23 cellular contexts compared by ENCODE assay signal in the genomic region with DNA sequence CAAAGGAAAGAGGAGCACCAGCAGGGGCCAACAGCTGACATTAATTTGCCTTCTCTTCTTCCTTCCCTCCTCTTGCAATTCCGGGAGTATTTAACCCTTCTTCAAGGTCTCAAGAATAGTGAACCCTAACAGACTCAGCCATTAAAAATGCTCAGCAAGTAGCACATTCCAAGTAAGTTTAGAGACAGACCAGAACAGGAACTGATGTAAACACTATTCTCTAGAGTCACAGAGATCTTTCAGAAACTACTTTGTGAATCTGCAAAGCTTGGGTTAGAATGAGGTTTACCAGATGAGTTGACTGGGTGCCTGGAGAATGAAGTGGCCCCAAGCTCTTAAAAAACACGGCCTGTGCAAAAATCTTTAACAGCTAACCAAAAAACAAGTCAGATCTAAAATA. TPM values are rescaled to one million over a fixed set of nuclear protein-coding genes. Genes with fewer than 3 reads are reported as not detected.
DNase-seq lines count a peak whose midpoint lies in the region; ATAC-seq and TF ChIP-seq lines count a peak whose summit lies in the region.
"Had no signal": no experiment of that assay in that cellular context is flagged by ENCODE, and none has a peak within 500 bp of the region (broad histone marks: within the 10 kb centered on the region; RNA-seq: fewer than 3 reads in every experiment).

No MANE protein-coding gene starts in this region.

- H3K27ac ChIP-seq in SK-N-SH (ENCODE audit: low read depth in 2 of 2, low read length in 1 of 2) (peak overlapping the region; percentile 3 to 68; a peak in 3 of 4 replicates), coronary artery (peak overlapping the region in 1 of 2 donors; percentile 10)
- H3K27ac ChIP-seq: foreskin keratinocyte, vagina, VCaP had no signal

- 66% methylated on average over 2 of the region's 2 CpGs for whole genome bisulfite sequencing in SK-N-SH (ENCODE audit: low lambda C conversion rate)

- peak in 1 of 2 experiments; percentile 31; a peak in 1 of 4 replicates for TF ChIP-seq EP300 in SK-N-SH (IDR thresholded peaks at IDR 0.05; ENCODE audit: borderline replicate concordance in 1 of 2, low read depth in 1 of 2, low read length in 1 of 2)

- H3K27me3 Mint-ChIP-seq in osteocyte (ENCODE audit: unreplicated experiment), result no peaks in the 10 kb centered on the region
- H3K27me3 Mint-ChIP-seq: activated naive CD8-positive, alpha-beta T cell treated with anti-CD3 and anti-CD28 coated beads, Interleukin-2, amount 50 U/mL, for 24 hours; central memory CD8-positive, alpha-beta T cell; stimulated activated naive B cell treated with anti-CD40 and anti-IgM and Interleukin-4, amounts not matched to agents 10 μg/mL and 1 μg/mL and 100 μg/mL, for 72 hours had no signal

- no peak overlapping the region for H2AFZ ChIP-seq in SK-N-SH (ENCODE audit: low read depth)

- no peak for TF ChIP-seq RAD21 in SK-N-SH (IDR thresholded peaks at IDR 0.05; ENCODE audit: low read length)

- peak overlapping the region; percentile 10; the same call in 1 of the 2 replicates for H3K4me2 ChIP-seq in SK-N-SH

- H3K4me1 ChIP-seq in SK-N-SH (ENCODE audit: control insufficient read depth in 1 of 2, insufficient read depth in 2 of 2, low read depth in 1 of 2, low read length in 1 of 2), result peaks cover 41 to 47% of the 10 kb centered on the region in 2 experiments

- peak; percentile 76 for DNase-seq in AG10803 (ENCODE audit: low read depth)
- DNase-seq in SK-N-SH, result no peak
- DNase-seq in fibroblast of mammary gland (ENCODE audit: low read depth), result peak; percentile 70
- no peak for DNase-seq in osteocyte (ENCODE audit: extremely low spot score, unreplicated experiment)
- DNase-seq in DMS53 treated with DMSO at 0.1 percent for 48 hours (lab: John Stamatoyannopoulos, UW; ENCODE audit: unreplicated experiment), result no peak
- DNase-seq in coronary artery (ENCODE audit: low spot score), result no peak
- DNase-seq in CD1c-positive myeloid dendritic cell (ENCODE audit: extremely low spot score), result no peak
- DNase-seq: activated CD8-positive, alpha-beta T cell treated with anti-CD3 and anti-CD28 coated beads, Interleukin-2, amount 10 ng/mL, durations not matched to agents 7 days and 5 days; activated naive CD8-positive, alpha-beta T cell treated with anti-CD3 and anti-CD28 coated beads, Interleukin-2, amount 50 U/mL, for 24 hours; AML-193; COR-L47; foreskin keratinocyte; mesendoderm; NCI-H1417; NCI-H2171; Right ventricle myocardium superior; stimulated activated naive B cell treated with anti-CD40 and anti-IgM and Interleukin-4, amounts not matched to agents 10 μg/mL and 1 μg/mL and 100 μg/mL, for 72 hours had no signal

- no peaks in the 10 kb centered on the region for H4K20me1 ChIP-seq in SK-N-SH (ENCODE audit: insufficient read depth)

- H3K36me3 Mint-ChIP-seq in osteocyte (ENCODE audit: unreplicated experiment), result peaks cover 39% of the 10 kb centered on the region

- H3K9me3 Mint-ChIP-seq in osteocyte (ENCODE audit: unreplicated experiment), result no peaks in the 10 kb centered on the region
- H3K9me3 Mint-ChIP-seq: activated naive CD8-positive, alpha-beta T cell treated with anti-CD3 and anti-CD28 coated beads, Interleukin-2, amount 50 U/mL, for 24 hours; central memory CD8-positive, alpha-beta T cell; neural crest cell; stimulated activated naive B cell treated with anti-CD40 and anti-IgM and Interleukin-4, amounts not matched to agents 10 μg/mL and 1 μg/mL and 100 μg/mL, for 72 hours had no signal

- H3F3A ChIP-seq in SK-N-SH (replicated peaks; ENCODE audit: insufficient read depth), result peaks cover 32% of the 10 kb centered on the region

- H3K9ac ChIP-seq in SK-N-SH, result no peak overlapping the region

- CTCF ChIA-PET in SK-N-SH (lab: Yijun Ruan, JAX), result interaction anchor here (0.6 to 1.8 kb wide), 6 partner anchors 12 to 387 kb away, joined by 3 to 5 read pairs (median 3); no protein-coding TSS in a partner anchor

- no peak for ATAC-seq in HG02970 (IDR thresholded peaks at IDR 0.05; ENCODE audit: low FRiP score, unreplicated experiment)
- ATAC-seq: activated CD8-positive, alpha-beta T cell treated with anti-CD3 and anti-CD28 coated beads, Interleukin-2, amount 10 ng/mL, durations not matched to agents 7 days and 5 days; activated naive CD8-positive, alpha-beta T cell treated with anti-CD3 and anti-CD28 coated beads, Interleukin-2, amount 50 U/mL, for 24 hours; foreskin keratinocyte; GM12878; stimulated activated naive B cell treated with anti-CD40 and anti-IgM and Interleukin-4, amounts not matched to agents 10 μg/mL and 1 μg/mL and 100 μg/mL, for 72 hours had no signal

- H3K4me3 ChIP-seq in AG10803 (ENCODE audit: low read length) (no peak overlapping the region), SK-N-SH (ENCODE audit: low read depth in 2 of 2, low read length in 1 of 2) (no peak overlapping the region), fibroblast of mammary gland (ENCODE audit: control insufficient read depth, low read depth, low read length) (no peak overlapping the region), coronary artery (no peak overlapping the region)
- H3K4me3 ChIP-seq: GM12878, vagina had no signal

- H3K9me3 ChIP-seq in SK-N-SH, result no peaks in the 10 kb centered on the region
- H3K9me3 ChIP-seq: vagina had no signal

- H3K27me3 ChIP-seq in SK-N-SH (ENCODE audit: insufficient read depth), result no peaks in the 10 kb centered on the region
- H3K27me3 ChIP-seq: foreskin keratinocyte, vagina had no signal

- no peak overlapping the region for H3K4me3 Mint-ChIP-seq in osteocyte (ENCODE audit: unreplicated experiment)
- H3K4me3 Mint-ChIP-seq: activated CD8-positive, alpha-beta T cell treated with anti-CD3 and anti-CD28 coated beads, Interleukin-2, amount 10 ng/mL, durations not matched to agents 7 days and 5 days; activated naive CD8-positive, alpha-beta T cell treated with anti-CD3 and anti-CD28 coated beads, Interleukin-2, amount 50 U/mL, for 24 hours; central memory CD8-positive, alpha-beta T cell; neural crest cell; stimulated activated naive B cell treated with anti-CD40 and anti-IgM and Interleukin-4, amounts not matched to agents 10 μg/mL and 1 μg/mL and 100 μg/mL, for 72 hours had no signal

- POLR2A ChIA-PET in SK-N-SH (lab: Yijun Ruan, JAX), result interaction anchor here (1.0 kb wide), 1 partner anchor 65 kb away, joined by 3 read pairs; no protein-coding TSS in a partner anchor

- peaks cover 78% of the 10 kb centered on the region for H3K4me1 Mint-ChIP-seq in osteocyte (ENCODE audit: unreplicated experiment)

- TF ChIP-seq CTCF in AG10803 (conservative IDR thresholded peaks at IDR 0.05; ENCODE audit: low read length), result no peak
- no peak for TF ChIP-seq CTCF in SK-N-SH (IDR thresholded peaks at IDR 0.05)
- TF ChIP-seq CTCF in fibroblast of mammary gland (conservative IDR thresholded peaks at IDR 0.05; ENCODE audit: control insufficient read depth, insufficient read depth, low read depth, low read length), result no peak
- no peak for TF ChIP-seq CTCF in osteocyte (IDR thresholded peaks at IDR 0.05)
- TF ChIP-seq CTCF in coronary artery (IDR thresholded peaks at IDR 0.05), result no peak

- peaks cover 74% of the 10 kb centered on the region for H3K79me2 ChIP-seq in SK-N-SH (ENCODE audit: insufficient read depth)

- H3K36me3 ChIP-seq in SK-N-SH (replicated peaks in 1 of 2; ENCODE audit: control insufficient read depth in 1 of 2, insufficient read depth in 2 of 2, low read length in 1 of 2), result peaks cover 15 to 28% of the 10 kb centered on the region in 2 experiments

- H3K9me2 ChIP-seq in SK-N-SH, result no peaks in the 10 kb centered on the region

- H3K27ac Mint-ChIP-seq in osteocyte (ENCODE audit: unreplicated experiment), result peak overlapping the region; percentile 78
- H3K27ac Mint-ChIP-seq: activated CD8-positive, alpha-beta T cell treated with anti-CD3 and anti-CD28 coated beads, Interleukin-2, amount 10 ng/mL, durations not matched to agents 7 days and 5 days; activated naive CD8-positive, alpha-beta T cell treated with anti-CD3 and anti-CD28 coated beads, Interleukin-2, amount 50 U/mL, for 24 hours; stimulated activated naive B cell treated with anti-CD40 and anti-IgM and Interleukin-4, amounts not matched to agents 10 μg/mL and 1 μg/mL and 100 μg/mL, for 72 hours had no signal

TF ChIP-seq in SK-N-SH, 30 proteins besides CTCF, POLR2A, EP300 and RAD21 (continues in another document):
- TF ChIP-seq, protein P1, sequence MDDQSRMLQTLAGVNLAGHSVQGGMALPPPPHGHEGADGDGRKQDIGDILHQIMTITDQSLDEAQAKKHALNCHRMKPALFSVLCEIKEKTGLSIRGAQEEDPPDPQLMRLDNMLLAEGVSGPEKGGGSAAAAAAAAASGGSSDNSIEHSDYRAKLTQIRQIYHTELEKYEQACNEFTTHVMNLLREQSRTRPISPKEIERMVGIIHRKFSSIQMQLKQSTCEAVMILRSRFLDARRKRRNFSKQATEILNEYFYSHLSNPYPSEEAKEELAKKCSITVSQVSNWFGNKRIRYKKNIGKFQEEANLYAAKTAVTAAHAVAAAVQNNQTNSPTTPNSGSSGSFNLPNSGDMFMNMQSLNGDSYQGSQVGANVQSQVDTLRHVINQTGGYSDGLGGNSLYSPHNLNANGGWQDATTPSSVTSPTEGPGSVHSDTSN (IDR thresholded peaks at IDR 0.05), result peak; percentile 52
- TF ChIP-seq NFIC (IDR thresholded peaks at IDR 0.05; ENCODE audit: borderline replicate concordance), result no peak
- TF ChIP-seq RCOR1 (IDR thresholded peaks at IDR 0.05; ENCODE audit: low read length), result no peak
- no peak for TF ChIP-seq GABPA (IDR thresholded peaks at IDR 0.05; ENCODE audit: low read depth)
- 0 out of 2 replicates have a peak, but pooled peaks have one; percentile 39 for TF ChIP-seq FOSL2 (IDR thresholded peaks at IDR 0.05; ENCODE audit: borderline replicate concordance, low read depth)
- no peak for TF ChIP-seq MXI1 (IDR thresholded peaks at IDR 0.05; ENCODE audit: low read depth, low read length)
- TF ChIP-seq JUND (IDR thresholded peaks at IDR 0.05), result peak; percentile 54
- TF ChIP-seq NRF1 (IDR thresholded peaks at IDR 0.05; ENCODE audit: low read depth, low read length), result no peak
- no peak for TF ChIP-seq RXRA (IDR thresholded peaks at IDR 0.05; ENCODE audit: borderline replicate concordance, low read depth)
- peak; percentile 49; the same call in 1 of the 2 replicates for TF ChIP-seq TEAD4 (IDR thresholded peaks at IDR 0.05; ENCODE audit: borderline replicate concordance, insufficient read depth)
- TF ChIP-seq MEF2A (IDR thresholded peaks at IDR 0.05; ENCODE audit: borderline replicate concordance, low read depth), result no peak

RNA-seq across cellular contexts. Expression of a gene that starts 50.9 kb away (rescaled TPM):
- polyA plus RNA-seq in SK-N-SH (2012; rRNA removed), result 24.0 and 30.7 TPM in 2 replicates
- polyA plus RNA-seq in SK-N-SH (2012; cell fraction: cytosol; rRNA removed), result 26.9 and 29.1 TPM in 2 replicates
- polyA plus RNA-seq in SK-N-SH (2012; cell fraction: nucleus; rRNA removed), result 24.0 and 32.4 TPM in 2 replicates
- total RNA-seq in osteocyte, result 72.0 and 73.5 TPM in 2 replicates

Comparison
In these comparisons a context has a peak if more than half of its experiments do, and no peak if none do; other contexts are left out.
1. DNase-seq: peak in AG10803 (single experiment) and fibroblast of mammary gland (single experiment); none in SK-N-SH (single experiment), osteocyte (single experiment), DMS53 treated with DMSO at 0.1 percent for 48 hours (single experiment), coronary artery (single experiment) and CD1c-positive myeloid dendritic cell (single experiment).